ENCODE assay signal across 8 cellular contexts in the genomic region with DNA sequence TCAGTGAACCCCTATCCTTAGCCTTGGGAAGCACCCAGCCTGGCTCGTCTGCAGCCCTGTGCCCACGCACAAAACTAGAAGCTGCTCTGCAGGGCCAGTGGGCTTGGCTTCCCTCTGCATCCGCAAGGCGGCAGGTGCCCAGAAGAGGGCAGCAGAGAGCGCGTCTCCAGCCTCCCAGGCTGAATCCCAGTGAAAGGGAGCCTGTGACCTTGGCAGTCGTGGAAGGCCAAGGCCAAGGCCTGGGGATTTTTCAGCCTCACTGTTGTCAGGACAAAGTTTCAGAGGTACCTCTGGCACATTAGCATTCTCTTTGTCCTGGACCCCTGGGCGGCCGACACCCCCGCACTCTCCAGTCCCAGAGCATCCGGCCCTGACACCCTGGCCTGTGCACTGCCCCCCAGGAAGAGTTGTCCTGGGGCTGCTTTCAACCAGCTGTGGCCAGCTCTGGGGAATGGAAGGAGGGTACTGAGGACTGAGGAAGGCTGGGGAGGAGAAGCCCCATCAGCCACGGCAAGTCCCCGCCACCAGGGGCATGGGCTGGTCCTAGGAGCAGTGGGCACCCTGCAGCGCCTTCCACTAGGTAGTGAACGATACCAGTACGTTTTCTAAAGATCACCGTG.
A peak's percentile ranks its signal among the peaks of the same experiment; 100 is the strongest.
DNase-seq lines count a peak whose midpoint lies in the region; ATAC-seq lines count a peak whose summit lies in the region.

No MANE protein-coding gene starts in this region.

- DNase-seq in COLO668 (lab: John Stamatoyannopoulos, UW; ENCODE audit: unreplicated experiment) (peak; percentile 57), LHCN-M2 (ENCODE audit: low read depth) (peak; percentile 67), T-helper 22 cell (ENCODE audit: low read depth) (peak; percentile 17), anterior cingulate cortex (lab: John Stamatoyannopoulos, UW) (peak in 54 of 58 donors; percentile 23 to 89 (median 58)), hepatic stellate cell (ENCODE audit: low spot score) (peak; percentile 81), sciatic nerve (ENCODE audit: low spot score) (peak; percentile 92), DMS79 treated with DMSO at 0.1 percent for 48 hours (lab: John Stamatoyannopoulos, UW) (no peak)

- peak; percentile 72 for ATAC-seq in GM21381 (IDR thresholded peaks at IDR 0.05; ENCODE audit: unreplicated experiment)
- ATAC-seq in sciatic nerve, result peak; percentile 87

- intact Hi-C loops in sciatic nerve (cut with DNase I), result loop anchor here (5.0 kb wide), 1 partner anchor 110 kb away; a partner anchor contains a TSS
